11 cellular contexts compared by ENCODE assay signal in the genomic region with DNA sequence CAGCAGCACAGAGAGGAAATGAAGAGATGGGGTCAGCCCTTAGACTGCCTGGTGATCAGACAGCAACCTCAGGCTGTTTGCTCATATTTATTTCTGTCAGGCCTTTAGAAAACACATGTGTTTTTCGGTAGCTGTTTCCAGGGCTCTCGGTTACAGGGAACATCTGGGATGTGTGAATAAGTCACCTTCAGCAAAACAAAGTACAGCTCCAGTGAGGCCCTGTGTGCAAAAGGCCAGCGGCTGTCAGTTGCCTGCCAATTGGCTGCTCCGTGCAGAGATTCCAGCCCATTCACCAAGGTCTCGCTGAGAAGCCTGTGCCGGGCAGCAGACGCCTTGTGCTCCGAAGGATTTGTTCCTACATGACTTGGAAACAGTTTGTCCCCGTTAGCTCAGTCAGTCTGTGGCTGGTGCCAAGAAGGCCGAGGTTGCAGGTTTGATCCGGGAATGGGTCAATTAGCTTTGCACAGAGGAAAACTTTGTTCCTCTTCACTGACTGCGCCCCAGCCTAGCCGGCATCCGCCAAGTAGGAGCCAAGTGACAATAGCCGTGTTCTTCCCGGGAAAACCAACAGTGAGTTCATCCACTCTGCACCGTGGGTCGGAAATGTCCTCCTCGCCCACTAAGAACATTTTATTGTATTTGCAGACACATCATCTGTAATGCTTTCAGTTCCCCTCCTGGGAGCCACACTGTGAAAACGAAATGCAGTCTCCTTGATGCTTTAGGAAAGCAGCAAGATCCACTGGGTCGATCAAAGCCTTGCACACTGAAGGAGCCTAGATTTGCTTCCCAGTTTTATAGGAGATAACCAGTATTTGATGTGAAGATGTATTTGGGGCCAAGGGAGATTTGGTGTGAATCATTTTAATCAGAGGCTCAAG.
DNase-seq lines count a peak whose midpoint lies in the region; ATAC-seq and TF ChIP-seq lines count a peak whose summit lies in the region.
"Had no signal": no experiment of that assay in that cellular context is flagged by ENCODE, and none has a peak within 500 bp of the region (broad histone marks: within the 10 kb centered on the region; RNA-seq: fewer than 3 reads in every experiment).

No MANE protein-coding gene starts in this region.

- TF ChIP-seq CTCF in RWPE1 (conservative IDR thresholded peaks at IDR 0.05; ENCODE audit: low read depth) (no peak), mesothelial cell of epicardium (IDR thresholded peaks at IDR 0.05; ENCODE audit: unreplicated experiment) (no peak), suprapubic skin (IDR thresholded peaks at IDR 0.05) (no peak)

- no peaks in the 10 kb centered on the region for H3K9me3 Mint-ChIP-seq in mesothelial cell of epicardium
- H3K9me3 Mint-ChIP-seq: dendritic cell treated with granulocyte-macrophage colony-stimulating factor and Interleukin-4, amounts not matched to agents 40 ng/mL and 50 ng/mL, for 4 days had no signal

- H3K4me1 ChIP-seq in suprapubic skin: peaks cover 25% of the 10 kb centered on the region

- ATAC-seq in GM21723 (IDR thresholded peaks at IDR 0.05; ENCODE audit: unreplicated experiment): no peak

- peak; percentile 70 for TF ChIP-seq EP300 in suprapubic skin (IDR thresholded peaks at IDR 0.05)

- H3K27me3 Mint-ChIP-seq in mesothelial cell of epicardium (ENCODE audit: low read depth): no peaks in the 10 kb centered on the region
- H3K27me3 Mint-ChIP-seq: dendritic cell treated with granulocyte-macrophage colony-stimulating factor and Interleukin-4, amounts not matched to agents 40 ng/mL and 50 ng/mL, for 4 days had no signal

- peak overlapping the region; percentile 62 for H3K27ac Mint-ChIP-seq in mesothelial cell of epicardium
- H3K27ac Mint-ChIP-seq: dendritic cell treated with granulocyte-macrophage colony-stimulating factor and Interleukin-4, amounts not matched to agents 40 ng/mL and 50 ng/mL, for 4 days had no signal

- TF ChIP-seq POLR2A in suprapubic skin (IDR thresholded peaks at IDR 0.05): no peak

- WGBS in suprapubic skin: 32% methylated on average over 11 of the region's 21 CpGs

- POLR2A ChIA-PET in RWPE1 (lab: Yijun Ruan, JAX; ENCODE audit: low non-redundant PET): no interaction called here

- no peak overlapping the region for H3K4me3 Mint-ChIP-seq in mesothelial cell of epicardium
- H3K4me3 Mint-ChIP-seq: dendritic cell treated with granulocyte-macrophage colony-stimulating factor and Interleukin-4, amounts not matched to agents 40 ng/mL and 50 ng/mL, for 4 days had no signal

- peaks cover 31% of the 10 kb centered on the region for H3K4me1 Mint-ChIP-seq in mesothelial cell of epicardium

- H3K27ac ChIP-seq in RWPE1 (peak overlapping the region; percentile 85), suprapubic skin (peak overlapping the region; percentile 60)

- H3K27me3 ChIP-seq in suprapubic skin: no peaks in the 10 kb centered on the region
- H3K27me3 ChIP-seq: SJCRH30 had no signal

- no peaks in the 10 kb centered on the region for H3K36me3 ChIP-seq in suprapubic skin
- H3K36me3 ChIP-seq: SJCRH30 had no signal

- no peaks in the 10 kb centered on the region for H3K36me3 Mint-ChIP-seq in mesothelial cell of epicardium

- no peaks in the 10 kb centered on the region for H3K9me3 ChIP-seq in suprapubic skin
- H3K9me3 ChIP-seq: SJCRH30 had no signal

- CTCF ChIA-PET in RWPE1 (lab: Yijun Ruan, JAX): no interaction called here

- no peak overlapping the region for H3K4me3 ChIP-seq in suprapubic skin
- H3K4me3 ChIP-seq: SJCRH30 had no signal

- DNase-seq in RWPE1 (ENCODE audit: low spot score) (peak; percentile 7), fibroblast of gingiva (ENCODE audit: low read depth) (peak; percentile 74), mesothelial cell of epicardium (ENCODE audit: low spot score in 2 of 2, unreplicated experiment in 2 of 2) (no peak), suprapubic skin (ENCODE audit: low spot score in 2 of 2) (peak; percentile 70 to 83), NCI-H526 treated with DMSO at 0.1 percent for 48 hours (lab: John Stamatoyannopoulos, UW) (no peak), NCI-H226 (no peak), NCI-H2081 treated with DMSO at 0.1 percent for 48 hours (lab: John Stamatoyannopoulos, UW) (no peak)
- DNase-seq: NCI-H1436 had no signal

Comparison
In these comparisons a context has a peak if more than half of its experiments do, and no peak if none do; other contexts are left out.
1. DNase-seq: peak in RWPE1 (single experiment), fibroblast of gingiva (single experiment) and suprapubic skin (2 of 2); none in mesothelial cell of epicardium (0 of 2), NCI-H526 treated with DMSO at 0.1 percent for 48 hours (single experiment), NCI-H226 (single experiment) and NCI-H2081 treated with DMSO at 0.1 percent for 48 hours (single experiment).